ENCODE assay signal across 1 cellular context in the genomic region with DNA sequence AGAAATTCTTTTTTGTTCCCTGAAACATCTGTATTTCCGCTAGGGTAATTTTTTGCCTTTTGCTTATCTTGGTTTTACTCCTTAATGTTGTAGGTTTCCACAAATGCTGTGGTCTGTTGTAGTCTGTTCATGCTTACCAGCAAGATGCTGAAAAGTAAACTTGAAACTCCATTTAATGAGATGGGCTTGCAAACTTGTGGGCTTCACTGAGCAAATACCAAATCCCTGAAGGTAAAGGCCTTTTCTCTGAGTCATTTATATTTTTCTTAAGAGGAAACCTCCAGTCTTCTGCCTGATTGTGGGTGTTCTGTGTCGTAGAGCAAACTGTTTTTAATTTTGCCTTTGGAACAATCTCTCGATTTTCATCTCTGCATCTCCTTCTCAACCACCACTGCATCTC.
TF ChIP-seq lines count a peak whose summit lies in the region.

No MANE protein-coding gene starts in this region.

TF ChIP-seq in WTC11, 78 proteins besides CTCF, POLR2A, EP300 and RAD21 (continued from another document):
- TF ChIP-seq, protein P1, sequence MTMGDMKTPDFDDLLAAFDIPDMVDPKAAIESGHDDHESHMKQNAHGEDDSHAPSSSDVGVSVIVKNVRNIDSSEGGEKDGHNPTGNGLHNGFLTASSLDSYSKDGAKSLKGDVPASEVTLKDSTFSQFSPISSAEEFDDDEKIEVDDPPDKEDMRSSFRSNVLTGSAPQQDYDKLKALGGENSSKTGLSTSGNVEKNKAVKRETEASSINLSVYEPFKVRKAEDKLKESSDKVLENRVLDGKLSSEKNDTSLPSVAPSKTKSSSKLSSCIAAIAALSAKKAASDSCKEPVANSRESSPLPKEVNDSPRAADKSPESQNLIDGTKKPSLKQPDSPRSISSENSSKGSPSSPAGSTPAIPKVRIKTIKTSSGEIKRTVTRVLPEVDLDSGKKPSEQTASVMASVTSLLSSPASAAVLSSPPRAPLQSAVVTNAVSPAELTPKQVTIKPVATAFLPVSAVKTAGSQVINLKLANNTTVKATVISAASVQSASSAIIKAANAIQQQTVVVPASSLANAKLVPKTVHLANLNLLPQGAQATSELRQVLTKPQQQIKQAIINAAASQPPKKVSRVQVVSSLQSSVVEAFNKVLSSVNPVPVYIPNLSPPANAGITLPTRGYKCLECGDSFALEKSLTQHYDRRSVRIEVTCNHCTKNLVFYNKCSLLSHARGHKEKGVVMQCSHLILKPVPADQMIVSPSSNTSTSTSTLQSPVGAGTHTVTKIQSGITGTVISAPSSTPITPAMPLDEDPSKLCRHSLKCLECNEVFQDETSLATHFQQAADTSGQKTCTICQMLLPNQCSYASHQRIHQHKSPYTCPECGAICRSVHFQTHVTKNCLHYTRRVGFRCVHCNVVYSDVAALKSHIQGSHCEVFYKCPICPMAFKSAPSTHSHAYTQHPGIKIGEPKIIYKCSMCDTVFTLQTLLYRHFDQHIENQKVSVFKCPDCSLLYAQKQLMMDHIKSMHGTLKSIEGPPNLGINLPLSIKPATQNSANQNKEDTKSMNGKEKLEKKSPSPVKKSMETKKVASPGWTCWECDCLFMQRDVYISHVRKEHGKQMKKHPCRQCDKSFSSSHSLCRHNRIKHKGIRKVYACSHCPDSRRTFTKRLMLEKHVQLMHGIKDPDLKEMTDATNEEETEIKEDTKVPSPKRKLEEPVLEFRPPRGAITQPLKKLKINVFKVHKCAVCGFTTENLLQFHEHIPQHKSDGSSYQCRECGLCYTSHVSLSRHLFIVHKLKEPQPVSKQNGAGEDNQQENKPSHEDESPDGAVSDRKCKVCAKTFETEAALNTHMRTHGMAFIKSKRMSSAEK (CRISPR knock-in tag; IDR thresholded peaks at IDR 0.05; ENCODE audit: borderline replicate concordance): no peak
- no peak for TF ChIP-seq ETV6 (CRISPR knock-in tag; IDR thresholded peaks at IDR 0.05)
- no peak for TF ChIP-seq NFYB (CRISPR knock-in tag; conservative IDR thresholded peaks at IDR 0.05; ENCODE audit: low read depth)
- no peak for TF ChIP-seq ELF4 (CRISPR knock-in tag; IDR thresholded peaks at IDR 0.05; ENCODE audit: low read depth)
- no peak for TF ChIP-seq CREB1 (CRISPR knock-in tag; IDR thresholded peaks at IDR 0.05)
- TF ChIP-seq, protein P2, sequence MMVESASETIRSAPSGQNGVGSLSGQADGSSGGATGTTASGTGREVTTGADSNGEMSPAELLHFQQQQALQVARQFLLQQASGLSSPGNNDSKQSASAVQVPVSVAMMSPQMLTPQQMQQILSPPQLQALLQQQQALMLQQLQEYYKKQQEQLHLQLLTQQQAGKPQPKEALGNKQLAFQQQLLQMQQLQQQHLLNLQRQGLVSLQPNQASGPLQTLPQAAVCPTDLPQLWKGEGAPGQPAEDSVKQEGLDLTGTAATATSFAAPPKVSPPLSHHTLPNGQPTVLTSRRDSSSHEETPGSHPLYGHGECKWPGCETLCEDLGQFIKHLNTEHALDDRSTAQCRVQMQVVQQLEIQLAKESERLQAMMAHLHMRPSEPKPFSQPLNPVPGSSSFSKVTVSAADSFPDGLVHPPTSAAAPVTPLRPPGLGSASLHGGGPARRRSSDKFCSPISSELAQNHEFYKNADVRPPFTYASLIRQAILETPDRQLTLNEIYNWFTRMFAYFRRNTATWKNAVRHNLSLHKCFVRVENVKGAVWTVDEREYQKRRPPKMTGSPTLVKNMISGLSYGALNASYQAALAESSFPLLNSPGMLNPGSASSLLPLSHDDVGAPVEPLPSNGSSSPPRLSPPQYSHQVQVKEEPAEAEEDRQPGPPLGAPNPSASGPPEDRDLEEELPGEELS (CRISPR knock-in tag; IDR thresholded peaks at IDR 0.05): no peak
- TF ChIP-seq, protein P3, sequence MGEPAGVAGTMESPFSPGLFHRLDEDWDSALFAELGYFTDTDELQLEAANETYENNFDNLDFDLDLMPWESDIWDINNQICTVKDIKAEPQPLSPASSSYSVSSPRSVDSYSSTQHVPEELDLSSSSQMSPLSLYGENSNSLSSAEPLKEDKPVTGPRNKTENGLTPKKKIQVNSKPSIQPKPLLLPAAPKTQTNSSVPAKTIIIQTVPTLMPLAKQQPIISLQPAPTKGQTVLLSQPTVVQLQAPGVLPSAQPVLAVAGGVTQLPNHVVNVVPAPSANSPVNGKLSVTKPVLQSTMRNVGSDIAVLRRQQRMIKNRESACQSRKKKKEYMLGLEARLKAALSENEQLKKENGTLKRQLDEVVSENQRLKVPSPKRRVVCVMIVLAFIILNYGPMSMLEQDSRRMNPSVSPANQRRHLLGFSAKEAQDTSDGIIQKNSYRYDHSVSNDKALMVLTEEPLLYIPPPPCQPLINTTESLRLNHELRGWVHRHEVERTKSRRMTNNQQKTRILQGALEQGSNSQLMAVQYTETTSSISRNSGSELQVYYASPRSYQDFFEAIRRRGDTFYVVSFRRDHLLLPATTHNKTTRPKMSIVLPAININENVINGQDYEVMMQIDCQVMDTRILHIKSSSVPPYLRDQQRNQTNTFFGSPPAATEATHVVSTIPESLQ (CRISPR knock-in tag; IDR thresholded peaks at IDR 0.05): no peak
- TF ChIP-seq, protein P4, sequence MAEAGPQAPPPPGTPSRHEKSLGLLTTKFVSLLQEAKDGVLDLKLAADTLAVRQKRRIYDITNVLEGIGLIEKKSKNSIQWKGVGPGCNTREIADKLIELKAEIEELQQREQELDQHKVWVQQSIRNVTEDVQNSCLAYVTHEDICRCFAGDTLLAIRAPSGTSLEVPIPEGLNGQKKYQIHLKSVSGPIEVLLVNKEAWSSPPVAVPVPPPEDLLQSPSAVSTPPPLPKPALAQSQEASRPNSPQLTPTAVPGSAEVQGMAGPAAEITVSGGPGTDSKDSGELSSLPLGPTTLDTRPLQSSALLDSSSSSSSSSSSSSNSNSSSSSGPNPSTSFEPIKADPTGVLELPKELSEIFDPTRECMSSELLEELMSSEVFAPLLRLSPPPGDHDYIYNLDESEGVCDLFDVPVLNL (CRISPR knock-in tag; IDR thresholded peaks at IDR 0.05; ENCODE audit: borderline replicate concordance, low read depth): no peak
- no peak for TF ChIP-seq JAZF1 (CRISPR knock-in tag; IDR thresholded peaks at IDR 0.05)
- no peak for TF ChIP-seq GABPB1 (CRISPR knock-in tag; IDR thresholded peaks at IDR 0.05)
- TF ChIP-seq SP1 (CRISPR knock-in tag; conservative IDR thresholded peaks at IDR 0.05): no peak
- TF ChIP-seq NR2C2 (CRISPR knock-in tag; IDR thresholded peaks at IDR 0.05): no peak
- no peak for TF ChIP-seq SMAD4 (CRISPR knock-in tag; IDR thresholded peaks at IDR 0.05)
- no peak for TF ChIP-seq TP53 (CRISPR knock-in tag; IDR thresholded peaks at IDR 0.05)
- no peak for TF ChIP-seq ZBTB21 (CRISPR knock-in tag; IDR thresholded peaks at IDR 0.05; ENCODE audit: borderline replicate concordance)
- TF ChIP-seq FOXK1 (CRISPR knock-in tag; IDR thresholded peaks at IDR 0.05): no peak
